Comparison of ENCODE assay signal across 21 cellular contexts in the genomic region with DNA sequence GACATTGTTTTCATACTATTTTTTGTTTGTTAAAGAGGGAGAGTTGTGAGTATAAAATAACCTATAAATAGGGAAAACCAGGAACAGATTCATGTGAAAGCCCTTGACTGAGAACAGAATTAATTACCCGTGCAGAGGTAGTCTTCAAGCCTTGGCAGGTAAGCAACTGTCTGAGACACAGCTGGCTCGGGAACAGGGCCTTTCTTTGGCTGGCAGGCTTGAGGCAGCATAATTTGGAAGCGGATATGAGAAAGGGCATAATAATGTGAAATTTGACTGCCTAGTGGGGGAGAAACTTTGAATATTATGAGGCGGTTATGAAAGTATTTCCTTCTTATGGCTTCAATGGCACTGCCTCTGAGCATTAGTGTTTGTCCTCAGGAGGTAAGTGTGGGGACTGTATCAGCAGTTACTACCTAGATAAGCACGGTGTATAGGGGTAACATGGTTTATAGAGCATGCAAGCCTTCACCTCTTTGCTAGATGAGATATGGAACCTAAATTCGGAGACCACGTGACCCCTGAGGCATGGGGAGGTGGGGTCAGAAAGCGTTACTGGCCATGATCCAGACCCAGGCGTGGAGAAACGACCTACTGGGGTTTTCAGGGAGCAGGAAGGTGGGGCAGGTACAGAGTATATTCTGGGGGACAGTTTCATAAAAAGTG.
DNase-seq lines count a peak whose midpoint lies in the region; ATAC-seq and TF ChIP-seq lines count a peak whose summit lies in the region.
"Had no signal": no experiment of that assay in that cellular context is flagged by ENCODE, and none has a peak within 500 bp of the region (broad histone marks: within the 10 kb centered on the region; RNA-seq: fewer than 3 reads in every experiment).

No MANE protein-coding gene starts in this region.

- H3K36me3 ChIP-seq in breast epithelium (no peaks in the 10 kb centered on the region), ascending aorta (no peaks in the 10 kb centered on the region), thoracic aorta (no peaks in the 10 kb centered on the region)
- H3K36me3 ChIP-seq: BLaER1, pancreas, spleen, tibial artery had no signal

- H3K27me3 ChIP-seq in breast epithelium = no peaks in the 10 kb centered on the region
- no peaks in the 10 kb centered on the region for H3K27me3 ChIP-seq in ascending aorta
- H3K27me3 ChIP-seq in thoracic aorta (replicated peaks; ENCODE audit: insufficient read depth) = no peaks in the 10 kb centered on the region
- H3K27me3 ChIP-seq: BLaER1, body of pancreas, pancreas, spleen, tibial artery had no signal

- H3K9me3 ChIP-seq in breast epithelium (no peaks in the 10 kb centered on the region), ascending aorta (no peaks in the 10 kb centered on the region), thoracic aorta (no peaks in the 10 kb centered on the region)
- H3K9me3 ChIP-seq: BLaER1, body of pancreas, pancreas, spleen, tibial artery had no signal

- DNase-seq in breast epithelium (ENCODE audit: low spot score in 2 of 2) (peak in 1 of 2 donors; percentile 71), MCF 10A (ENCODE audit: unreplicated experiment) (no peak), ascending aorta (ENCODE audit: low spot score in 2 of 2) (peak in 1 of 2 donors; percentile 71), kidney glomerular epithelial cell (lab: John Stamatoyannopoulos, UW) (peak; percentile 71), thoracic aorta (ENCODE audit: low spot score) (peak; percentile 13), NCI-H226 (no peak), NCI-H69 (lab: John Stamatoyannopoulos, UW) (no peak)
- no peak for DNase-seq in activated CD4-positive, alpha-beta T cell treated with anti-CD3 and anti-CD28 coated beads, Interleukin-2, amount 50 U/mL, for 1 hour
- DNase-seq: activated CD4-positive, alpha-beta memory T cell treated with anti-CD3 and anti-CD28 coated beads for 36 hours; body of pancreas; KG1; NCI-H1417; pancreas; spleen; SW 1271; tibial artery had no signal

- H3K4me1 ChIP-seq in breast epithelium (no peaks in the 10 kb centered on the region), ascending aorta (peaks cover 3 to 7% of the 10 kb centered on the region in 2 donors), thoracic aorta (ENCODE audit: control insufficient read depth in 1 of 2, low read depth in 2 of 2) (peaks cover 5 to 34% of the 10 kb centered on the region in 2 donors)
- H3K4me1 ChIP-seq: BLaER1, body of pancreas, pancreas, spleen had no signal

- no peak overlapping the region for H3K4me3 Mint-ChIP-seq in MCF 10A (ENCODE audit: unreplicated experiment)
- H3K4me3 Mint-ChIP-seq: activated CD4-positive, alpha-beta memory T cell treated with anti-CD3 and anti-CD28 coated beads for 36 hours; activated naive CD4-positive, alpha-beta T cell treated with anti-CD3 and anti-CD28 coated beads, Interleukin-2, amount 50 U/mL, for 24 hours had no signal

- peak overlapping the region; percentile 62 to 80 for H3K27ac ChIP-seq in breast epithelium
- peak overlapping the region; percentile 41 to 60 for H3K27ac ChIP-seq in ascending aorta
- H3K27ac ChIP-seq in thoracic aorta = peak overlapping the region; percentile 49 to 66
- H3K27ac ChIP-seq: 22Rv1, BLaER1, body of pancreas, coronary artery, pancreas, spleen, tibial artery had no signal

- POLR2A ChIA-PET in MCF 10A (lab: Yijun Ruan, JAX) = no interaction called here

- H3K36me3 Mint-ChIP-seq in MCF 10A (ENCODE audit: insufficient read depth, unreplicated experiment) = no peaks in the 10 kb centered on the region
- H3K36me3 Mint-ChIP-seq: activated CD4-positive, alpha-beta memory T cell treated with anti-CD3 and anti-CD28 coated beads for 36 hours; activated naive CD4-positive, alpha-beta T cell treated with anti-CD3 and anti-CD28 coated beads, Interleukin-2, amount 50 U/mL, for 24 hours had no signal

- peak; percentile 55 for ATAC-seq in thoracic aorta (ENCODE audit: insufficient number of reproducible peaks, low FRiP score, low read depth)
- ATAC-seq: body of pancreas, HCT116, pancreas had no signal

- no peak for TF ChIP-seq CTCF in breast epithelium (IDR thresholded peaks at IDR 0.05)
- TF ChIP-seq CTCF in MCF 10A (IDR thresholded peaks at IDR 0.05; ENCODE audit: unreplicated experiment) = no peak
- no peak for TF ChIP-seq CTCF in ascending aorta (IDR thresholded peaks at IDR 0.05)
- TF ChIP-seq CTCF in thoracic aorta (IDR thresholded peaks at IDR 0.05) = no peak

- H3K27ac Mint-ChIP-seq in MCF 10A (ENCODE audit: low read depth, unreplicated experiment) = no peak overlapping the region
- H3K27ac Mint-ChIP-seq: activated CD4-positive, alpha-beta memory T cell treated with anti-CD3 and anti-CD28 coated beads for 36 hours; activated naive CD4-positive, alpha-beta T cell treated with anti-CD3 and anti-CD28 coated beads, Interleukin-2, amount 50 U/mL, for 24 hours had no signal

- H3K27me3 Mint-ChIP-seq in MCF 10A (ENCODE audit: insufficient read depth, unreplicated experiment) = no peaks in the 10 kb centered on the region

- CTCF ChIA-PET in MCF 10A (lab: Yijun Ruan, JAX) = interaction anchor here (0.6 to 1.3 kb wide), 4 partner anchors 11 to 202 kb away, joined by 3 read pairs; no protein-coding TSS in a partner anchor

- intact Hi-C loops in breast epithelium (cut with DNase I; ENCODE audit: low total_unique reads) = no loop called here
- intact Hi-C loops in MCF 10A (cut with micrococcal nuclease) = no loop called here
- intact Hi-C loops in ascending aorta (cut with DNase I) = loop anchor here (10.0 kb wide), 1 partner anchor 443 kb away; no protein-coding TSS in a partner anchor

- H3K4me1 Mint-ChIP-seq in MCF 10A (ENCODE audit: insufficient read depth, unreplicated experiment) = peaks cover 7% of the 10 kb centered on the region
- H3K4me1 Mint-ChIP-seq: activated naive CD4-positive, alpha-beta T cell treated with anti-CD3 and anti-CD28 coated beads, Interleukin-2, amount 50 U/mL, for 24 hours had no signal

- BruUV-seq in MCF 10A (replicated peaks; lab: Mats Ljungman, UMichigan) = no TSS peak

- H3K4me3 ChIP-seq in breast epithelium (no peak overlapping the region), ascending aorta (no peak overlapping the region), thoracic aorta (no peak overlapping the region)
- H3K4me3 ChIP-seq: BLaER1, body of pancreas, coronary artery, pancreas, spleen, tibial artery had no signal

- TF ChIP-seq POLR2A in breast epithelium (IDR thresholded peaks at IDR 0.05) = no peak

- H3K9me3 Mint-ChIP-seq in MCF 10A (ENCODE audit: unreplicated experiment) = no peaks in the 10 kb centered on the region
- H3K9me3 Mint-ChIP-seq: activated CD4-positive, alpha-beta memory T cell treated with anti-CD3 and anti-CD28 coated beads for 36 hours; activated naive CD4-positive, alpha-beta T cell treated with anti-CD3 and anti-CD28 coated beads, Interleukin-2, amount 50 U/mL, for 24 hours had no signal

Comparison
In these comparisons a context has a peak if more than half of its experiments do, and no peak if none do; other contexts are left out.
1. DNase-seq: peak in kidney glomerular epithelial cell (single experiment) and thoracic aorta (single experiment); none in MCF 10A (single experiment), activated CD4-positive, alpha-beta T cell treated with anti-CD3 and anti-CD28 coated beads, Interleukin-2, amount 50 U/mL, for 1 hour (single experiment), NCI-H226 (single experiment) and NCI-H69 (single experiment).
2. Peak in every context shown above with its lines, with median percentiles within 50 percentile points of each other: H3K27ac ChIP-seq.